8 cellular contexts compared by ENCODE assay signal in genomic region chr19:11340099-11340467, GRCh38. TPM values are rescaled to one million over a fixed set of nuclear protein-coding genes. Genes with fewer than 3 reads are reported as not detected.
DNase-seq lines count a peak whose midpoint lies in the region; ATAC-seq, FAIRE-seq and TF ChIP-seq lines count a peak whose summit lies in the region.
"Not testable (repeated sequence)": the region's sequence is repeated elsewhere in the genome, so short reads cannot be mapped to it uniquely, and the experiment has no call there.

No MANE protein-coding gene starts in this region.

- not testable (repeated sequence) for H3K27ac ChIP-seq in CD4-positive, alpha-beta T cell (ENCODE audit: low read depth, low read length)
- H3K27ac ChIP-seq in angular gyrus (ENCODE audit: low read depth, low read length): peak overlapping the region; percentile 86
- H3K27ac ChIP-seq in lower lobe of right lung: peak overlapping the region; percentile 81
- H3K27ac ChIP-seq in pancreas: peak overlapping the region; percentile 13 to 80 (median 68)
- H3K27ac ChIP-seq in temporal lobe (ENCODE audit: low read depth, low read length): peak overlapping the region; percentile 89

- H3K36me3 Mint-ChIP-seq in CD4-positive, alpha-beta T cell (ENCODE audit: low read depth): peaks cover 19% of the 10 kb centered on the region
- H3K36me3 Mint-ChIP-seq in activated B cell treated with CpG ODN at 0.5 μM for 24 hours (ENCODE audit: low read depth) (peaks cover 30% of the 10 kb centered on the region), endothelial cell (ENCODE audit: low read depth, unreplicated experiment) (peaks cover 18% of the 10 kb centered on the region)

- H3K27me3 ChIP-seq in CD4-positive, alpha-beta T cell (ENCODE audit: control insufficient read depth, insufficient read depth, low read length); lower lobe of right lung (ENCODE audit: low read depth); pancreas: not testable (repeated sequence)

- peaks cover 38% of the 10 kb centered on the region for H3K4me1 ChIP-seq in lower lobe of right lung
- H3K4me1 ChIP-seq in pancreas: peaks cover 4 to 23% (median 9%) of the 10 kb centered on the region in 3 donors

- peaks cover 30% of the 10 kb centered on the region for H3K4me1 Mint-ChIP-seq in CD4-positive, alpha-beta T cell (ENCODE audit: low read depth)
- peaks cover 30% of the 10 kb centered on the region for H3K4me1 Mint-ChIP-seq in activated B cell treated with CpG ODN at 0.5 μM for 24 hours
- H3K4me1 Mint-ChIP-seq in endothelial cell (ENCODE audit: unreplicated experiment): not testable (repeated sequence)

- not testable (repeated sequence) for TF ChIP-seq CTCF in CD4-positive, alpha-beta T cell (IDR thresholded peaks at IDR 0.05); LNCaP clone FGC (IDR thresholded peaks at IDR 0.05; ENCODE audit: control insufficient read depth, extremely low read depth, insufficient read depth); activated B cell treated with CpG ODN at 0.5 μM for 24 hours (IDR thresholded peaks at IDR 0.05); endothelial cell (IDR thresholded peaks at IDR 0.05; ENCODE audit: unreplicated experiment); lower lobe of right lung (IDR thresholded peaks at IDR 0.05); pancreas (IDR thresholded peaks at IDR 0.05)

- 89 to 91% methylated on average over 8 of the region's 8 CpGs for WGBS in pancreas, 2 donors

- not testable (repeated sequence) for FAIRE-seq in pancreas (lab: Jason Lieb, UNC)

- not testable (repeated sequence) for H3K27ac Mint-ChIP-seq in CD4-positive, alpha-beta T cell; activated B cell treated with CpG ODN at 0.5 μM for 24 hours
- H3K27ac Mint-ChIP-seq in endothelial cell (ENCODE audit: unreplicated experiment): peak overlapping the region; percentile 30

- CTCF ChIA-PET in CD4-positive, alpha-beta T cell (lab: Charles Lee): interaction anchor here (0.6 to 3.3 kb wide), 2 partner anchors 41 to 412 kb away, joined by 3 to 16 read pairs; no protein-coding TSS in a partner anchor
- CTCF ChIA-PET in activated B cell treated with CpG ODN at 0.5 μM for 24 hours (lab: Charles Lee): interaction anchor here (0.6 to 2.0 kb wide), 3 partner anchors 13 to 46 kb away, joined by 3 to 5 read pairs (median 3); no protein-coding TSS in a partner anchor

- H3K9me3 Mint-ChIP-seq in CD4-positive, alpha-beta T cell; activated B cell treated with CpG ODN at 0.5 μM for 24 hours; endothelial cell (ENCODE audit: unreplicated experiment): not testable (repeated sequence)

- DNase-seq in CD4-positive, alpha-beta T cell; LNCaP clone FGC (ENCODE audit: low read depth); activated B cell treated with CpG ODN at 0.5 μM for 24 hours; endothelial cell (ENCODE audit: low spot score); lower lobe of right lung: not testable (repeated sequence)
- peak in 1 of 6 donors; percentile 24 for DNase-seq in pancreas

- peaks cover 32% of the 10 kb centered on the region for H3K36me3 ChIP-seq in lower lobe of right lung
- peaks cover 3 to 16% (median 12%) of the 10 kb centered on the region in 3 donors for H3K36me3 ChIP-seq in pancreas

- H3K9me3 ChIP-seq in CD4-positive, alpha-beta T cell (ENCODE audit: control insufficient read depth, low read length); lower lobe of right lung; pancreas: not testable (repeated sequence)

- H3K4me3 ChIP-seq in LNCaP clone FGC (ENCODE audit: low read depth, low read length) (peak overlapping the region; percentile 79; the same call in 1 of the 2 replicates), lower lobe of right lung (peak overlapping the region; percentile 92), pancreas (peak overlapping the region in 1 of 4 donors; percentile 93)

- not testable (repeated sequence) for ATAC-seq in CD4-positive, alpha-beta T cell (ENCODE audit: poor library complexity); activated B cell treated with CpG ODN at 0.5 μM for 24 hours (ENCODE audit: low read depth); lower lobe of right lung; pancreas

- peak overlapping the region; percentile 85 for H3K4me3 Mint-ChIP-seq in CD4-positive, alpha-beta T cell
- peak overlapping the region; percentile 81 for H3K4me3 Mint-ChIP-seq in activated B cell treated with CpG ODN at 0.5 μM for 24 hours
- H3K4me3 Mint-ChIP-seq in endothelial cell (ENCODE audit: unreplicated experiment): peak overlapping the region; percentile 82

- intact Hi-C loops in CD4-positive, alpha-beta T cell (cut with DNase I, micrococcal nuclease); activated B cell treated with CpG ODN at 0.5 μM for 24 hours (cut with micrococcal nuclease); lower lobe of right lung (cut with DNase I); pancreas (cut with DNase I): not testable (repeated sequence)

- POLR2A ChIA-PET in CD4-positive, alpha-beta T cell (lab: Charles Lee): interaction anchor here (1.4 to 2.3 kb wide), 3 partner anchors 16 to 35 kb away, joined by 3 to 16 read pairs (median 8); partner anchors contain the start of gene SWSAP1
- POLR2A ChIA-PET in activated B cell treated with CpG ODN at 0.5 μM for 24 hours (lab: Charles Lee): interaction anchor here (0.6 to 2.2 kb wide), 5 partner anchors 13 to 41 kb away, joined by 3 to 13 read pairs (median 5); partner anchors contain the start of gene SWSAP1

- not testable (repeated sequence) for H3K27me3 Mint-ChIP-seq in CD4-positive, alpha-beta T cell; activated B cell treated with CpG ODN at 0.5 μM for 24 hours; endothelial cell (ENCODE audit: unreplicated experiment)

RNA-seq across cellular contexts. Expression of gene RAB3D, which starts 0.6 kb away (rescaled TPM):
- total RNA-seq in CD4-positive, alpha-beta T cell: 1 to 10 TPM; 1.2 to 2.2 TPM
- 4.5 and 6.2 TPM in 2 replicates for total RNA-seq in activated B cell treated with CpG ODN at 0.5 μM for 24 hours
- 76.0 TPM for total RNA-seq in endothelial cell (ENCODE audit: unreplicated experiment)
- 53.6 TPM for total RNA-seq in lower lobe of right lung
- total RNA-seq in pancreas: 100 to 1,000 TPM in 4 of 6 donors, 10 to 100 TPM in 2; 70.6 to 134 (median 107) TPM
- 10 to 100 TPM; 11.0 to 15.2 TPM for polyA plus RNA-seq in pancreas
- total RNA-seq in temporal lobe: 12.0 TPM

RNA-seq across cellular contexts. Expression of gene TMEM205, which starts 6.0 kb away (rescaled TPM):
- total RNA-seq in CD4-positive, alpha-beta T cell: 10 to 100 TPM in 1 of 2 experiments, 1 to 10 TPM in 1; 8.8 to 10.4 TPM
- total RNA-seq in activated B cell treated with CpG ODN at 0.5 μM for 24 hours (61.8 and 68.1 TPM in 2 replicates), endothelial cell (ENCODE audit: unreplicated experiment) (68.9 TPM), lower lobe of right lung (65.7 TPM), pancreas (10 to 100 TPM; 41.4 to 69.2 (median 53.0) TPM), temporal lobe (33.7 TPM)
- 100 to 1,000 TPM in 1 of 2 donors, 10 to 100 TPM in 1; 84.5 to 175 TPM for polyA plus RNA-seq in pancreas

RNA-seq across cellular contexts. Expression of gene CCDC159, which starts 6.2 kb away (rescaled TPM):
- 10 to 100 TPM; 35.5 to 42.4 TPM for total RNA-seq in CD4-positive, alpha-beta T cell
- total RNA-seq in activated B cell treated with CpG ODN at 0.5 μM for 24 hours (27.6 and 32.1 TPM in 2 replicates), endothelial cell (ENCODE audit: unreplicated experiment) (22.3 TPM), lower lobe of right lung (37.3 TPM), pancreas (10 to 100 TPM; 11.6 to 21.1 (median 14.1) TPM), temporal lobe (3.2 TPM)
- polyA plus RNA-seq in pancreas: 100 to 1,000 TPM in 1 of 2 donors, 10 to 100 TPM in 1; 86.6 to 106 TPM

RNA-seq across cellular contexts. Expression of gene PLPPR2, which starts 15.1 kb away (rescaled TPM):
- 1 to 10 TPM; 8.2 TPM for total RNA-seq in CD4-positive, alpha-beta T cell
- total RNA-seq in activated B cell treated with CpG ODN at 0.5 μM for 24 hours (1.5 and 2.2 TPM in 2 replicates), endothelial cell (ENCODE audit: unreplicated experiment) (13.7 TPM), lower lobe of right lung (21.3 TPM), pancreas (10 to 100 TPM in 1 of 6 donors, 1 to 10 TPM in 5; 4.4 to 11.0 (median 7.1) TPM), temporal lobe (47.2 TPM)
- polyA plus RNA-seq in pancreas: 10 to 100 TPM; 15.7 to 32.8 TPM

RNA-seq across cellular contexts. Expression of gene SWSAP1, which starts 34.4 kb away (rescaled TPM):
- 1 to 10 TPM; 2.6 to 2.7 TPM for total RNA-seq in CD4-positive, alpha-beta T cell
- total RNA-seq in activated B cell treated with CpG ODN at 0.5 μM for 24 hours (4.3 and 5.1 TPM in 2 replicates), endothelial cell (ENCODE audit: unreplicated experiment) (3.3 TPM), lower lobe of right lung (3.6 TPM), pancreas (1 to 10 TPM in 4 of 6 donors, under 1 TPM in 2; 0.55 to 1.5 (median 1.1) TPM), temporal lobe (0.25 TPM)
- 1 to 10 TPM; 1.8 to 2.7 TPM for polyA plus RNA-seq in pancreas
